In genomic region chr15:77224352-77224751, GRCh38 we compare ENCODE assay signal across 18 cellular contexts.
A peak's percentile ranks its signal among the peaks of the same experiment; 100 is the strongest.
DNase-seq lines count a peak whose midpoint lies in the region; ATAC-seq and TF ChIP-seq lines count a peak whose summit lies in the region.
"Had no signal": no experiment of that assay in that cellular context is flagged by ENCODE, and none has a peak within 500 bp of the region (broad histone marks: within the 10 kb centered on the region; RNA-seq: fewer than 3 reads in every experiment).

No MANE protein-coding gene starts in this region.

- H3K27ac ChIP-seq in iPS-18a (ENCODE audit: low read length) (no peak overlapping the region), smooth muscle cell (ENCODE audit: low read depth) (peak overlapping the region; percentile 43), ovary (no peak overlapping the region)
- H3K27ac ChIP-seq: brain microvascular endothelial cell had no signal

- no peaks in the 10 kb centered on the region for H3K9me3 ChIP-seq in iPS-18a (ENCODE audit: control insufficient read depth, low read depth, low read length)
- no peaks in the 10 kb centered on the region for H3K9me3 ChIP-seq in smooth muscle cell (replicated peaks; ENCODE audit: low read depth)
- H3K9me3 ChIP-seq in ovary = no peaks in the 10 kb centered on the region
- H3K9me3 ChIP-seq: Caco-2 had no signal

- TF ChIP-seq CTCF in smooth muscle cell (IDR thresholded peaks at IDR 0.05; ENCODE audit: borderline replicate concordance, insufficient read depth, poor library complexity, severe bottlenecking) (no peak), ovary (IDR thresholded peaks at IDR 0.05) (no peak)

- H3K36me3 ChIP-seq in iPS-18a (ENCODE audit: control insufficient read depth, low read depth, low read length) (no peaks in the 10 kb centered on the region), smooth muscle cell (ENCODE audit: low read depth) (no peaks in the 10 kb centered on the region), ovary (no peaks in the 10 kb centered on the region)
- H3K36me3 ChIP-seq: brain microvascular endothelial cell had no signal

- H3K9ac ChIP-seq in iPS-18a (ENCODE audit: low read length) = peak overlapping the region; percentile 25
- H3K9ac ChIP-seq in smooth muscle cell (ENCODE audit: low read depth) = no peak overlapping the region

- peaks cover 3% of the 10 kb centered on the region for H4K20me1 ChIP-seq in smooth muscle cell (ENCODE audit: low read depth)

- H3K4me3 ChIP-seq in iPS-18a (ENCODE audit: low read length) (no peak overlapping the region), smooth muscle cell (no peak overlapping the region), ovary (no peak overlapping the region)

- H3K27me3 ChIP-seq in iPS-18a (ENCODE audit: control insufficient read depth, insufficient read depth, low read length) = no peaks in the 10 kb centered on the region
- H3K27me3 ChIP-seq in smooth muscle cell (ENCODE audit: low read depth) = no peaks in the 10 kb centered on the region
- H3K27me3 ChIP-seq in ovary = peaks cover 2% of the 10 kb centered on the region
- H3K27me3 ChIP-seq: brain microvascular endothelial cell had no signal

- in situ Hi-C loops in SK-MEL-5 (cut with HindIII; ENCODE audit: low pct_unique_long_range_greater_than_20kb, low sequenced_read_pairs) = no loop called here

- ATAC-seq in GM19397 (IDR thresholded peaks at IDR 0.05; ENCODE audit: unreplicated experiment) = no peak
- ATAC-seq: left ventricle myocardium superior had no signal

- no peaks in the 10 kb centered on the region for H3F3A ChIP-seq in smooth muscle cell (ENCODE audit: low read depth)

- DNase-seq in NCI-H748 (lab: John Stamatoyannopoulos, UW; ENCODE audit: unreplicated experiment) = peak; percentile 10
- no peak for DNase-seq in NCI-H748 treated with DMSO at 0.1 percent for 48 hours (lab: John Stamatoyannopoulos, UW)
- DNase-seq in SK-MEL-5 (ENCODE audit: low read depth, low spot score) = peak; percentile 33
- DNase-seq in smooth muscle cell (lab: John Stamatoyannopoulos, UW; ENCODE audit: unreplicated experiment) = no peak
- DNase-seq in cerebellar cortex (ENCODE audit: low spot score) = no peak
- no peak for DNase-seq in ovary
- DNase-seq: 8988T; activated CD4-positive, alpha-beta memory T cell treated with anti-CD3 and anti-CD28 coated beads for 36 hours; activated gamma-delta T cell; brain microvascular endothelial cell; Caco-2; glutamatergic neuron; left ventricle myocardium superior; NCI-H1105; NCI-H446 treated with DMSO at 0.1 percent for 48 hours; nucleus accumbens had no signal

- TF ChIP-seq POLR2A in ovary (IDR thresholded peaks at IDR 0.05) = no peak

- 67% methylated on average over 1 of the region's 1 CpG for WGBS in smooth muscle cell (ENCODE audit: low lambda C conversion rate)
- WGBS in ovary, 3 donors = 44 to 64% (median 61%) methylated on average over 1 of the region's 1 CpG

- H3K4me1 ChIP-seq in iPS-18a (ENCODE audit: control insufficient read depth, low read depth, low read length) (peaks cover 17% of the 10 kb centered on the region), smooth muscle cell (ENCODE audit: low read depth) (peaks cover 30% of the 10 kb centered on the region), ovary (ENCODE audit: insufficient read depth) (peaks cover 2% of the 10 kb centered on the region)

- no peak overlapping the region for H2AFZ ChIP-seq in smooth muscle cell (ENCODE audit: low read depth)

- no peaks in the 10 kb centered on the region for H3K79me2 ChIP-seq in smooth muscle cell (ENCODE audit: low read depth)

- TF ChIP-seq EP300 in ovary (IDR thresholded peaks at IDR 0.05) = no peak

- intact Hi-C loops in ovary (cut with DNase I) = no loop called here

- peak overlapping the region; percentile 69 for H3K4me2 ChIP-seq in smooth muscle cell

Comparison
In these comparisons a context has a peak if more than half of its experiments do, and no peak if none do; other contexts are left out.
1. DNase-seq: peak in NCI-H748 (single experiment) and SK-MEL-5 (single experiment); none in NCI-H748 treated with DMSO at 0.1 percent for 48 hours (single experiment), smooth muscle cell (single experiment), cerebellar cortex (single experiment) and ovary (0 of 5).